26 cellular contexts compared by ENCODE assay signal in the genomic region with DNA sequence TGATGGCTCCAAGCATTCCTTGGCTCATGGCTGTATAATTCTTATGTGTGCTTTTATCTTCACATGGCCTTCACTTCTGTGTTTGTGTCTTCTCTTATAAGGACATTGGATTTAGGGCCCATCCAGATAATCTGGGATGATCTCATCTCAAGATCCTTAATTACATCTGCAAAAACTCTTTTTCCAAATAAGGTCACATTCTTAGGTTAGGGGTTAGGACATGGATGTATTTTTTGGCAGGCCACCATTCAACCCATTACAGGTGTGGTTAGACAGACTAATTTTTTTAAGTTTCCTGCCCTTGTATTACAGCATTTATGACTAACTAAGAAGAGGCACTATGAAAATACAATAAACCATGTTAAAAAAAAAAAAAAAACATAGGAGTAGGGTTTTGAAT.
"Had no signal": no experiment of that assay in that cellular context is flagged by ENCODE, and none has a peak within 500 bp of the region (broad histone marks: within the 10 kb centered on the region; RNA-seq: fewer than 3 reads in every experiment).

No MANE protein-coding gene starts in this region.

- H3K36me3 ChIP-seq: breast epithelium, SJCRH30 had no signal

- DNase-seq: activated CD4-positive, alpha-beta memory T cell treated with anti-CD3 and anti-CD28 coated beads for 36 hours; activated CD4-positive, alpha-beta T cell treated with anti-CD3 and anti-CD28 coated beads for 1 hour; activated CD4-positive, alpha-beta T cell treated with anti-CD3 and anti-CD28 coated beads, Interleukin-2, amount 10 ng/mL, durations not matched to agents 7 days and 5 days; activated CD8-positive, alpha-beta memory T cell treated with anti-CD3 and anti-CD28 coated beads for 24 hours; activated gamma-delta T cell; activated naive CD4-positive, alpha-beta T cell treated with anti-CD3 and anti-CD28 coated beads for 36 hours; activated T-cell treated with anti-CD3 and anti-CD28 coated beads, Interleukin-2, amount 50 U/mL, for 48 hours; caudate nucleus; Karpas-422; NCI-H1092; NCI-H1417; NCI-H1930; NCI-H2171 treated with DMSO at 0.1 percent for 48 hours; NCI-H226; NCI-H526; NCI-H774; NK-92 treated with Interleukin-12 subunit alpha and Interleukin-12 subunit beta, amount 100 ng/mL, for 24 hours; OCI-M1; Right ventricle myocardium superior; SJCRH30 had no signal

- H3K27ac ChIP-seq: breast epithelium, RWPE1, SJCRH30 had no signal

- H3K4me1 ChIP-seq: breast epithelium had no signal

- H3K9me3 ChIP-seq: SJCRH30 had no signal

- H3K4me3 ChIP-seq: breast epithelium, K562, SJCRH30 had no signal

- H3K27me3 ChIP-seq: breast epithelium, SJCRH30 had no signal

- ATAC-seq: activated T-helper 17 cell treated with anti-CD3 and anti-CD28 coated beads, Interleukin-2, amount 50 U/mL, for 72 hours; K562; Panc1; WTC11 had no signal
